ENCODE assay signal across 16 cellular contexts in genomic region chr4:609400-610050, GRCh38. TPM values are rescaled to one million over a fixed set of nuclear protein-coding genes. Genes with fewer than 3 reads are reported as not detected.
"Had no signal": no experiment of that assay in that cellular context is flagged by ENCODE, and none has a peak within 500 bp of the region (broad histone marks: within the 10 kb centered on the region; RNA-seq: fewer than 3 reads in every experiment).

No MANE protein-coding gene starts in this region.

- H3K4me3 Mint-ChIP-seq: activated CD4-positive, alpha-beta T cell treated with anti-CD3 and anti-CD28 coated beads, Interleukin-2, amount 10 ng/mL, durations not matched to agents 24 days and 14 days; activated naive CD8-positive, alpha-beta T cell; neural progenitor cell had no signal

- H3K27ac Mint-ChIP-seq: activated CD4-positive, alpha-beta T cell treated with anti-CD3 and anti-CD28 coated beads, Interleukin-2, amount 10 ng/mL, durations not matched to agents 24 days and 14 days; activated naive CD8-positive, alpha-beta T cell; neural progenitor cell had no signal

- H2AFZ ChIP-seq: neural progenitor cell, parathyroid adenoma had no signal

- H3K36me3 ChIP-seq: brain microvascular endothelial cell, heart right ventricle, neural progenitor cell, stomach, thoracic aorta, uterus had no signal

- H3K4me1 Mint-ChIP-seq: activated CD4-positive, alpha-beta T cell treated with anti-CD3 and anti-CD28 coated beads, Interleukin-2, amount 10 ng/mL, durations not matched to agents 24 days and 14 days; neural progenitor cell had no signal

- DNase-seq: activated CD4-positive, alpha-beta T cell treated with anti-CD3 and anti-CD28 coated beads, Interleukin-2, amount 10 ng/mL, durations not matched to agents 24 days and 14 days; activated T-cell treated with anti-CD3 and anti-CD28 coated beads, Interleukin-2, amount 50 U/mL, for 1 hour; brain microvascular endothelial cell; heart right ventricle; retina; uterus had no signal

- H3K4me1 ChIP-seq: heart right ventricle, neural progenitor cell, parathyroid adenoma, stomach, uterus had no signal

- H3K27me3 ChIP-seq: brain microvascular endothelial cell, uterus had no signal

- H3K4me2 ChIP-seq: neural progenitor cell had no signal

- H3K27ac ChIP-seq: brain microvascular endothelial cell, heart right ventricle, neural progenitor cell, parathyroid adenoma, stomach, thoracic aorta, uterus, VCaP had no signal

- H3K4me3 ChIP-seq: heart right ventricle, neural progenitor cell, stomach, thoracic aorta, uterus had no signal

- ATAC-seq: heart right ventricle had no signal

- H3K36me3 Mint-ChIP-seq: activated naive CD8-positive, alpha-beta T cell; neural progenitor cell had no signal

- H3K79me2 ChIP-seq: parathyroid adenoma had no signal

RNA-seq across cellular contexts. Expression of gene PDE6B, which starts 15.8 kb away (rescaled TPM):
- polyA plus RNA-seq: keratinocyte had no signal

RNA-seq across cellular contexts. Expression of gene TMEM271, which starts 33.4 kb away (rescaled TPM):
- total RNA-seq: activated CD4-positive, alpha-beta T cell treated with anti-CD3 and anti-CD28 coated beads, Interleukin-2, amount 10 ng/mL, durations not matched to agents 24 days and 14 days; endothelial cell of umbilical vein; heart right ventricle; liver; skeletal muscle tissue; stomach; thoracic aorta; uterus had no signal
- polyA plus RNA-seq: endothelial cell of umbilical vein, heart right ventricle, keratinocyte, liver had no signal
